In the genomic region with DNA sequence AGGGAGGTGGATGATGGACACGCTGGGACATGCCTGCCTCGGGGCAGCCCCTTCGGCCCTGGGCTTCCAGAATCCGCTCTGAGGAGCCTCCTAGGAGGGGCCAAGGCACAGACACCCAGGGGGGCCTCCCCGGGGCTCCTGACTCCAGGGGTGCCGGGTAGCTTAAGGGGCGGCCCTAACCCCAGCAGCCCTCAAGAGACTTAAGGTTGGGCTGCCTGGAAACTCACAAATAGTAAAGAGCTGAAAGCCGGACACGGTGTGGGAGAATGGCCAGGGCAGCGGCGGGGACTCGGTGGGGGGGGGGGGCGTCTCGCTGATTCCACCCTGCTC, we compare ENCODE assay signal across 1 cellular context.
A peak's percentile ranks its signal among the peaks of the same experiment; 100 is the strongest.
TF ChIP-seq lines count a peak whose summit lies in the region.

No MANE protein-coding gene starts in this region.

TF ChIP-seq in HepG2, 621 proteins besides CTCF, POLR2A, EP300 and RAD21:
- TF ChIP-seq, protein P1, sequence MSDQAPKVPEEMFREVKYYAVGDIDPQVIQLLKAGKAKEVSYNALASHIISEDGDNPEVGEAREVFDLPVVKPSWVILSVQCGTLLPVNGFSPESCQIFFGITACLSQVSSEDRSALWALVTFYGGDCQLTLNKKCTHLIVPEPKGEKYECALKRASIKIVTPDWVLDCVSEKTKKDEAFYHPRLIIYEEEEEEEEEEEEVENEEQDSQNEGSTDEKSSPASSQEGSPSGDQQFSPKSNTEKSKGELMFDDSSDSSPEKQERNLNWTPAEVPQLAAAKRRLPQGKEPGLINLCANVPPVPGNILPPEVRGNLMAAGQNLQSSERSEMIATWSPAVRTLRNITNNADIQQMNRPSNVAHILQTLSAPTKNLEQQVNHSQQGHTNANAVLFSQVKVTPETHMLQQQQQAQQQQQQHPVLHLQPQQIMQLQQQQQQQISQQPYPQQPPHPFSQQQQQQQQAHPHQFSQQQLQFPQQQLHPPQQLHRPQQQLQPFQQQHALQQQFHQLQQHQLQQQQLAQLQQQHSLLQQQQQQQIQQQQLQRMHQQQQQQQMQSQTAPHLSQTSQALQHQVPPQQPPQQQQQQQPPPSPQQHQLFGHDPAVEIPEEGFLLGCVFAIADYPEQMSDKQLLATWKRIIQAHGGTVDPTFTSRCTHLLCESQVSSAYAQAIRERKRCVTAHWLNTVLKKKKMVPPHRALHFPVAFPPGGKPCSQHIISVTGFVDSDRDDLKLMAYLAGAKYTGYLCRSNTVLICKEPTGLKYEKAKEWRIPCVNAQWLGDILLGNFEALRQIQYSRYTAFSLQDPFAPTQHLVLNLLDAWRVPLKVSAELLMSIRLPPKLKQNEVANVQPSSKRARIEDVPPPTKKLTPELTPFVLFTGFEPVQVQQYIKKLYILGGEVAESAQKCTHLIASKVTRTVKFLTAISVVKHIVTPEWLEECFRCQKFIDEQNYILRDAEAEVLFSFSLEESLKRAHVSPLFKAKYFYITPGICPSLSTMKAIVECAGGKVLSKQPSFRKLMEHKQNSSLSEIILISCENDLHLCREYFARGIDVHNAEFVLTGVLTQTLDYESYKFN (CRISPR knock-in tag; conservative IDR thresholded peaks at IDR 0.05) = 0 out of 2 replicates have a peak, but pooled peaks have one; percentile 0
- TF ChIP-seq HNRNPLL (IDR thresholded peaks at IDR 0.05; ENCODE audit: low read depth, low read length, poor library complexity, severe bottlenecking) (peak; percentile 4), KLF9 (CRISPR knock-in tag; IDR thresholded peaks at IDR 0.05; ENCODE audit: low read depth) (no peak)
- TF ChIP-seq, protein P2, sequence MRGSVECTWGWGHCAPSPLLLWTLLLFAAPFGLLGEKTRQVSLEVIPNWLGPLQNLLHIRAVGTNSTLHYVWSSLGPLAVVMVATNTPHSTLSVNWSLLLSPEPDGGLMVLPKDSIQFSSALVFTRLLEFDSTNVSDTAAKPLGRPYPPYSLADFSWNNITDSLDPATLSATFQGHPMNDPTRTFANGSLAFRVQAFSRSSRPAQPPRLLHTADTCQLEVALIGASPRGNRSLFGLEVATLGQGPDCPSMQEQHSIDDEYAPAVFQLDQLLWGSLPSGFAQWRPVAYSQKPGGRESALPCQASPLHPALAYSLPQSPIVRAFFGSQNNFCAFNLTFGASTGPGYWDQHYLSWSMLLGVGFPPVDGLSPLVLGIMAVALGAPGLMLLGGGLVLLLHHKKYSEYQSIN (CRISPR knock-in tag; IDR thresholded peaks at IDR 0.05; ENCODE audit: borderline replicate concordance) = no peak
TF ChIP-seq in HepG2: peak in this region for 2.
